ENCODE assay signal across 9 cellular contexts in genomic region chr20:6765469-6766058, GRCh38. TPM values are rescaled to one million over a fixed set of nuclear protein-coding genes. Genes with fewer than 3 reads are reported as not detected.
DNase-seq lines count a peak whose midpoint lies in the region; ATAC-seq, FAIRE-seq and TF ChIP-seq lines count a peak whose summit lies in the region.
"Had no signal": no experiment of that assay in that cellular context is flagged by ENCODE, and none has a peak within 500 bp of the region (broad histone marks: within the 10 kb centered on the region; RNA-seq: fewer than 3 reads in every experiment).

No MANE protein-coding gene starts in this region.

- peak overlapping the region; percentile 20 for H3K4me3 Mint-ChIP-seq in GM23338
- H3K4me3 Mint-ChIP-seq: dendritic cell treated with granulocyte-macrophage colony-stimulating factor and Interleukin-4, amounts not matched to agents 40 ng/mL and 50 ng/mL, for 4 days had no signal

- H3K4me3 ChIP-seq in AG09309 (ENCODE audit: control insufficient read depth, low read depth, low read length) (no peak overlapping the region), GM23338 (no peak overlapping the region), K562 (no peak overlapping the region), lower lobe of right lung (no peak overlapping the region)

- BruUV-seq in K562 (replicated peaks; lab: Mats Ljungman, UMichigan) = no TSS peak

- H4K20me1 ChIP-seq in GM23338 (replicated peaks; ENCODE audit: insufficient read depth) (peaks cover 5% of the 10 kb centered on the region; the same call in 1 of the 2 replicates), K562 (replicated peaks; ENCODE audit: control insufficient read depth, insufficient read depth, low read length) (no peaks in the 10 kb centered on the region)

- in situ Hi-C loops in K562 (cut with MboI) = no loop called here

- H3K27me3 Mint-ChIP-seq in GM23338 (ENCODE audit: insufficient read depth, low read depth, poor library complexity) = peaks cover 29% of the 10 kb centered on the region

- H3K9me1 ChIP-seq in K562 (ENCODE audit: control insufficient read depth, insufficient read depth, low read length) = no peaks in the 10 kb centered on the region

- H3K9me2 ChIP-seq in GM23338 (ENCODE audit: insufficient read depth) = peaks cover under 1% of the 10 kb centered on the region; the same call in 1 of the 2 replicates

- TF ChIP-seq CTCF in AG09309 (IDR thresholded peaks at IDR 0.05; ENCODE audit: control insufficient read depth, insufficient read depth, low read depth, low read length, missing control alignments) = peak; percentile 44
- peak; percentile 39 to 62; a peak in 3 of 4 replicates for TF ChIP-seq CTCF in GM23338 (conservative IDR thresholded peaks at IDR 0.05; ENCODE audit: low read depth in 2 of 2)
- peak in 2 of 3 experiments; percentile 17 to 51; a peak in 2 of 6 replicates for TF ChIP-seq CTCF in K562 (IDR thresholded peaks at IDR 0.05 in 2 of 3, conservative IDR thresholded peaks at IDR 0.05 in 1 of 3; ENCODE audit: insufficient read depth in 2 of 3, low read depth in 1 of 3, low read length in 3 of 3)
- TF ChIP-seq CTCF in lower lobe of right lung (IDR thresholded peaks at IDR 0.05) = peak; percentile 68

- H3K4me2 ChIP-seq in GM23338 = peak overlapping the region; percentile 56; the same call in 1 of the 2 replicates
- no peak overlapping the region for H3K4me2 ChIP-seq in K562 (ENCODE audit: insufficient read depth, low read length)

- CTCF ChIA-PET in K562 (lab: Yijun Ruan, JAX; ENCODE audit: low intra/inter-chr PET ratio) = interaction anchor here (0.7 kb wide), 2 partner anchors 172 to 175 kb away, joined by 3 to 4 read pairs; no protein-coding TSS in a partner anchor

- H3K9me3 ChIP-seq in K562 (replicated peaks; ENCODE audit: control insufficient read depth, insufficient read depth, low read depth, low read length) (no peaks in the 10 kb centered on the region), lower lobe of right lung (no peaks in the 10 kb centered on the region)

- peaks cover 3% of the 10 kb centered on the region; the same call in 1 of the 3 replicates for H3K9me3 Mint-ChIP-seq in GM23338
- H3K9me3 Mint-ChIP-seq: dendritic cell treated with granulocyte-macrophage colony-stimulating factor and Interleukin-4, amounts not matched to agents 40 ng/mL and 50 ng/mL, for 4 days had no signal

- peaks cover 48% of the 10 kb centered on the region for H3K4me1 ChIP-seq in GM23338 (ENCODE audit: insufficient read depth)
- peaks cover 0 to 16% of the 10 kb centered on the region in 2 experiments; a peak in 1 of 5 replicates for H3K4me1 ChIP-seq in K562 (replicated peaks in 1 of 2; ENCODE audit: control insufficient read depth in 2 of 2, insufficient read depth in 2 of 2, low read length in 2 of 2)
- H3K4me1 ChIP-seq in lower lobe of right lung = peaks cover 10% of the 10 kb centered on the region

- no peak overlapping the region for H2AFZ ChIP-seq in GM23338
- H2AFZ ChIP-seq in K562 (ENCODE audit: low read depth, low read length) = no peak overlapping the region

- TF ChIP-seq RAD21 in K562 (CRISPR knock-in tag; conservative IDR thresholded peaks at IDR 0.05 in 1 of 2, IDR thresholded peaks at IDR 0.05 in 1 of 2) = peak in 1 of 2 experiments; percentile 32; a peak in 2 of 4 replicates

- 3% methylated on average over 5 of the region's 6 CpGs for WGBS in K562 (ENCODE audit: insufficient coverage, low coverage, missing lambda C conversion rate)

- peaks cover 9% of the 10 kb centered on the region; the same call in 2 of the 3 replicates for H3K36me3 Mint-ChIP-seq in GM23338 (ENCODE audit: low read depth)

- H3K27me3 ChIP-seq in GM23338 (ENCODE audit: insufficient read depth) (peaks cover 39% of the 10 kb centered on the region), K562 (ENCODE audit: control insufficient read depth in 2 of 2, insufficient read depth in 2 of 2, low read length in 2 of 2) (no peaks in the 10 kb centered on the region; a peak in 1 of 5 replicates), lower lobe of right lung (ENCODE audit: low read depth) (peaks cover 7% of the 10 kb centered on the region)

- peaks cover 38% of the 10 kb centered on the region for H3K4me1 Mint-ChIP-seq in GM23338

- H3K79me2 ChIP-seq in GM23338 (replicated peaks; ENCODE audit: insufficient read depth) (no peaks in the 10 kb centered on the region), K562 (ENCODE audit: control insufficient read depth, insufficient read depth, low read length) (no peaks in the 10 kb centered on the region)

- TF ChIP-seq POLR2A in K562 (conservative IDR thresholded peaks at IDR 0.05) = no peak

- H3K27ac Mint-ChIP-seq in GM23338 = no peak overlapping the region; the same call in 1 of the 2 replicates
- H3K27ac Mint-ChIP-seq: dendritic cell treated with granulocyte-macrophage colony-stimulating factor and Interleukin-4, amounts not matched to agents 40 ng/mL and 50 ng/mL, for 4 days had no signal

- peak overlapping the region; percentile 70; the same call in 1 of the 2 replicates for H3K27ac ChIP-seq in GM23338 (ENCODE audit: low read depth)
- H3K27ac ChIP-seq in K562 (ENCODE audit: extremely low read depth, low read depth, low read length) = no peak overlapping the region
- H3K27ac ChIP-seq in lower lobe of right lung = no peak overlapping the region

- intact Hi-C loops in K562 (cut with micrococcal nuclease) = loop anchor here (5.0 to 10.0 kb wide), 2 partner anchors 1159 to 1957 kb away; no protein-coding TSS in a partner anchor
- intact Hi-C loops in lower lobe of right lung (cut with DNase I) = no loop called here
- intact Hi-C loops in sciatic nerve (cut with DNase I) = no loop called here

- no peak for TF ChIP-seq EP300 in K562 (IDR thresholded peaks at IDR 0.05; ENCODE audit: low read length)

- DNase-seq in AG09309 (ENCODE audit: low read depth) (peak; percentile 28), GM23338 (ENCODE audit: low spot score) (peak; percentile 59), NCI-H2227 (lab: John Stamatoyannopoulos, UW; ENCODE audit: unreplicated experiment) (peak; percentile 62), K562 (ENCODE audit: extremely low read depth in 1 of 4, low spot score in 3 of 4) (peak; percentile 5 to 32 (median 6)), lower lobe of right lung (no peak), sciatic nerve (ENCODE audit: low spot score) (no peak)
- no peak for DNase-seq in activated naive CD4-positive, alpha-beta T cell treated with Interleukin-2 at 50 U/mL for 16 hours

- no peak for ATAC-seq in GM23338
- no peak for ATAC-seq in K562
- ATAC-seq in lower lobe of right lung = no peak
- ATAC-seq in HG03460 (IDR thresholded peaks at IDR 0.05; ENCODE audit: unreplicated experiment) = no peak
- ATAC-seq in sciatic nerve = no peak

- POLR2A ChIA-PET in K562 (lab: Yijun Ruan, JAX) = no interaction called here

- no peak for FAIRE-seq in K562 (lab: Jason Lieb, UNC)

- no peak overlapping the region for H3K9ac ChIP-seq in K562 (ENCODE audit: insufficient read depth in 1 of 2, low read depth in 2 of 2, low read length in 2 of 2)

- H3F3A ChIP-seq in GM23338 (replicated peaks; ENCODE audit: low read depth) = 0 out of 2 replicates have a peak, but pooled peaks cover 7% of the 10 kb centered on the region

- H3K36me3 ChIP-seq in GM23338 (ENCODE audit: insufficient read depth) (no peaks in the 10 kb centered on the region), K562 (ENCODE audit: control insufficient read depth, insufficient read depth, low read length) (no peaks in the 10 kb centered on the region), lower lobe of right lung (no peaks in the 10 kb centered on the region)

TF ChIP-seq in GM23338, 12 proteins besides CTCF, POLR2A, EP300 and RAD21 (continues in another document):
- TF ChIP-seq EZH2 (IDR thresholded peaks at IDR 0.05; ENCODE audit: low read depth, unreplicated experiment) = no peak
- TF ChIP-seq ZNF114 (CRISPR knock-in tag; IDR thresholded peaks at IDR 0.05) = no peak
- no peak for TF ChIP-seq JUNB (IDR thresholded peaks at IDR 0.05; ENCODE audit: unreplicated experiment)

TF ChIP-seq in K562, 482 proteins besides CTCF, POLR2A, EP300 and RAD21 (continues in another document):
- TF ChIP-seq LCOR (CRISPR knock-in tag; IDR thresholded peaks at IDR 0.05) = no peak
- TF ChIP-seq CREB3L1 (IDR thresholded peaks at IDR 0.05; ENCODE audit: borderline replicate concordance, low read depth) = no peak

RNA-seq across cellular contexts. Expression of gene BMP2, which starts 1.9 kb away (rescaled TPM):
- 1.0 and 1.5 TPM in 2 replicates for total RNA-seq in GM23338 (2014; rRNA removed; shearing (Covaris generic))
- polyA plus RNA-seq in GM23338 (2016; fragmentation: Nextera tagmentation; extraction: Ambion mirVana) (0.73 and 0.92 TPM in 2 replicates), K562 (2011; rRNA removed) (not detected in 2 replicates), K562 (2014; fragmentation: Illumina TruSeq; extraction: Trizol) (0.03 and 0.06 TPM in 2 replicates), K562 (2014; fragmentation: Nextera tagmentation; extraction: Ambion mirVana) (under 1 TPM in 1 of 2 experiments, not detected in 1; 0.01 TPM), K562 (2014; rRNA removed) (0.01 and 0.07 TPM in 2 replicates)
- 0.14 TPM in 1 of 2 replicates, not detected in the other for total RNA-seq in K562 (2011; cell fraction: chromatin; rRNA removed; ENCODE audit: low replicate concordance)
- total RNA-seq in K562 (2011; cell fraction: nucleolus; rRNA removed) = not detected in 2 replicates
- total RNA-seq in K562 (2011; cell fraction: nucleoplasm; rRNA removed) = 0.22 TPM in 1 of 2 replicates, not detected in the other
- total RNA-seq in K562 (2014; rRNA removed) (not detected in 2 replicates), K562 (2014; rRNA removed; fragmentation: Illumina TruSeq; extraction: Trizol) (0.04 TPM in 1 of 2 replicates, not detected in the other), K562 (2015; rRNA removed; fragmentation: Illumina TruSeq; extraction: Trizol) (not detected in 2 replicates), K562 (2021) (not detected in 2 replicates), lower lobe of right lung (12.4 TPM), sciatic nerve (6.1 TPM)
- not detected in 2 replicates for polyA plus RNA-seq in K562 (2011; cell fraction: cytosol; rRNA removed)
- polyA plus RNA-seq in K562 (2011; cell fraction: nucleus; rRNA removed) = 0.07 TPM in 1 of 2 replicates, not detected in the other
- 0.03 and 0.08 TPM in 2 replicates for polyA plus RNA-seq in K562 (2012)
- not detected in 2 replicates for polyA minus RNA-seq in K562 (2011; rRNA and poly(A)+ RNA removed)
- polyA minus RNA-seq in K562 (2011; cell fraction: cytosol; rRNA and poly(A)+ RNA removed) = 0.46 TPM in 1 of 2 replicates, not detected in the other
- not detected in 2 replicates for polyA minus RNA-seq in K562 (2011; cell fraction: nucleus; rRNA and poly(A)+ RNA removed)

Comparison
In these comparisons a context has a peak if more than half of its experiments do, and no peak if none do; other contexts are left out.
1. DNase-seq: peak in AG09309 (single experiment), GM23338 (single experiment), NCI-H2227 (single experiment) and K562 (4 of 4); none in lower lobe of right lung (single experiment), sciatic nerve (single experiment) and activated naive CD4-positive, alpha-beta T cell treated with Interleukin-2 at 50 U/mL for 16 hours (single experiment).
2. Peak in every context shown above with its lines, with median percentiles within 50 percentile points of each other: CTCF ChIP-seq.